ENCODE assay signal across 14 cellular contexts in the genomic region with DNA sequence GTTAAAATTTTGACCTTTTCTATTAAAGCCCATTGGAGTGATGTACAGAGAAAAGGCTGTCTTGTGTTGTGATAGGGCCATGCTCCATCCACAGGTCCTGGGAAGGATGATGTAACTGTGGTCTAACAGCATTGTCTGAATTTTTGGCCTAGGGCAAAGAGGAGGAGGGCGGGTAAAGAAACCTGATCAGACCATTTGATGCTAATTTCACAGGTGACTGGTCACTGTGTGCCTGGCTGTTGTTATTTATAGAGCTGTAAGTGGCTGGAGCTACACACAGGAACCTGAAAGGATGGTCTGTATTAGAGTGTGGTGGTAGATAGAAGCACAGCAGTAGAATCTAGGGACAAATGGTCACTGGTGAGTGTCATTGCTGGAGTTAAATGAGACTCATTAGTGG.
DNase-seq lines count a peak whose midpoint lies in the region; ATAC-seq, FAIRE-seq and TF ChIP-seq lines count a peak whose summit lies in the region.
"Had no signal": no experiment of that assay in that cellular context is flagged by ENCODE, and none has a peak within 500 bp of the region (broad histone marks: within the 10 kb centered on the region; RNA-seq: fewer than 3 reads in every experiment).

No MANE protein-coding gene starts in this region.

- H3K4me1 Mint-ChIP-seq in activated T-helper 2 cell treated with anti-CD3 and anti-CD28 coated beads, Interferon-gamma antibody, Interleukin-2, Interleukin-4, amounts not matched to agents 10 μg/mL and 5 μg/mL and 100 μg/mL, durations not matched to agents 14 hours and 24 hours and 36 hours (ENCODE audit: low read depth) = no peaks in the 10 kb centered on the region
- H3K4me1 Mint-ChIP-seq: CD4-positive, alpha-beta memory T cell had no signal

- H3K4me3 ChIP-seq in OCI-LY1 (ENCODE audit: low read depth, low read length, poor library complexity, severe bottlenecking) = no peak overlapping the region
- H3K4me3 ChIP-seq in pancreas = no peak overlapping the region

- no peaks in the 10 kb centered on the region for H3K9me2 ChIP-seq in OCI-LY1 (ENCODE audit: low read depth, low read length)

- H3K4me1 ChIP-seq in OCI-LY1 (ENCODE audit: insufficient read depth, low read length, severe bottlenecking) (peaks cover 64% of the 10 kb centered on the region), pancreas (no peaks in the 10 kb centered on the region)

- H3K27me3 ChIP-seq in OCI-LY1 (ENCODE audit: insufficient read depth, low read length) = no peaks in the 10 kb centered on the region
- H3K27me3 ChIP-seq in pancreas = no peaks in the 10 kb centered on the region
- H3K27me3 ChIP-seq: adrenal gland had no signal

- H3K9me3 ChIP-seq in OCI-LY1 (ENCODE audit: low read length) (no peaks in the 10 kb centered on the region; the same call in 1 of the 2 replicates), pancreas (no peaks in the 10 kb centered on the region)
- H3K9me3 ChIP-seq: adrenal gland had no signal

- H3K4me3 Mint-ChIP-seq in activated T-helper 2 cell treated with anti-CD3 and anti-CD28 coated beads, Interferon-gamma antibody, Interleukin-2, Interleukin-4, amounts not matched to agents 10 μg/mL and 5 μg/mL and 100 μg/mL, durations not matched to agents 14 hours and 24 hours and 36 hours (ENCODE audit: low read depth) = no peak overlapping the region
- H3K4me3 Mint-ChIP-seq: CD4-positive, alpha-beta memory T cell; T-helper 1 cell treated with Interleukin-12 subunit alpha and Interleukin-12 subunit beta and Interleukin-4 antibody, amounts not matched to agents 30 μg/mL and 1 μg/mL, for 36 hours had no signal

- 88 to 93% methylated on average over 1 of the region's 1 CpG for WGBS in pancreas, 2 donors

- TF ChIP-seq CTCF in OCI-LY1 (IDR thresholded peaks at IDR 0.05; ENCODE audit: low read length) (no peak), pancreas (IDR thresholded peaks at IDR 0.05) (no peak)

- no peaks in the 10 kb centered on the region for H3K36me3 Mint-ChIP-seq in activated T-helper 2 cell treated with anti-CD3 and anti-CD28 coated beads, Interferon-gamma antibody, Interleukin-2, Interleukin-4, amounts not matched to agents 10 μg/mL and 5 μg/mL and 100 μg/mL, durations not matched to agents 14 hours and 24 hours and 36 hours (ENCODE audit: low read depth)
- H3K36me3 Mint-ChIP-seq: CD4-positive, alpha-beta memory T cell had no signal

- H3K4me2 ChIP-seq in OCI-LY1 (ENCODE audit: low read length) = peak overlapping the region; percentile 4; the same call in 1 of the 2 replicates

- no peaks in the 10 kb centered on the region for H3K9me3 Mint-ChIP-seq in activated T-helper 2 cell treated with anti-CD3 and anti-CD28 coated beads, Interferon-gamma antibody, Interleukin-2, Interleukin-4, amounts not matched to agents 10 μg/mL and 5 μg/mL and 100 μg/mL, durations not matched to agents 14 hours and 24 hours and 36 hours
- H3K9me3 Mint-ChIP-seq: T-helper 1 cell treated with Interleukin-12 subunit alpha and Interleukin-12 subunit beta and Interleukin-4 antibody, amounts not matched to agents 30 μg/mL and 1 μg/mL, for 36 hours had no signal

- H3K27ac ChIP-seq in OCI-LY1 (ENCODE audit: low read depth, low read length, poor library complexity, severe bottlenecking) = no peak overlapping the region
- no peak overlapping the region for H3K27ac ChIP-seq in pancreas

- H3K79me2 ChIP-seq in OCI-LY1 (ENCODE audit: insufficient read depth, low read length) = peaks cover 95% of the 10 kb centered on the region

- FAIRE-seq in pancreas (lab: Jason Lieb, UNC) = no peak
- FAIRE-seq: endothelial cell of umbilical vein, kidney had no signal

- H4K20me1 ChIP-seq in OCI-LY1 (ENCODE audit: insufficient read depth, low read length) = no peaks in the 10 kb centered on the region

- no peak overlapping the region for H3K27ac Mint-ChIP-seq in activated T-helper 2 cell treated with anti-CD3 and anti-CD28 coated beads, Interferon-gamma antibody, Interleukin-2, Interleukin-4, amounts not matched to agents 10 μg/mL and 5 μg/mL and 100 μg/mL, durations not matched to agents 14 hours and 24 hours and 36 hours
- H3K27ac Mint-ChIP-seq: CD4-positive, alpha-beta memory T cell; T-helper 1 cell treated with Interleukin-12 subunit alpha and Interleukin-12 subunit beta and Interleukin-4 antibody, amounts not matched to agents 30 μg/mL and 1 μg/mL, for 36 hours had no signal

- H3K36me3 ChIP-seq in OCI-LY1 (ENCODE audit: insufficient read depth, low read length) (peaks cover 3% of the 10 kb centered on the region; the same call in 1 of the 2 replicates), pancreas (no peaks in the 10 kb centered on the region)
- H3K36me3 ChIP-seq: adrenal gland had no signal

- intact Hi-C loops in activated T-helper 2 cell treated with anti-CD3 and anti-CD28 coated beads, Interferon-gamma antibody, Interleukin-2, Interleukin-4, amounts not matched to agents 10 μg/mL and 5 μg/mL and 100 μg/mL, durations not matched to agents 14 hours and 24 hours and 36 hours (cut with micrococcal nuclease) = no loop called here
- intact Hi-C loops in pancreas (cut with DNase I) = no loop called here

- H3K27me3 Mint-ChIP-seq in activated T-helper 2 cell treated with anti-CD3 and anti-CD28 coated beads, Interferon-gamma antibody, Interleukin-2, Interleukin-4, amounts not matched to agents 10 μg/mL and 5 μg/mL and 100 μg/mL, durations not matched to agents 14 hours and 24 hours and 36 hours (ENCODE audit: low read depth) = no peaks in the 10 kb centered on the region
- H3K27me3 Mint-ChIP-seq: CD4-positive, alpha-beta memory T cell had no signal

- no peak overlapping the region for H2AFZ ChIP-seq in OCI-LY1 (ENCODE audit: low read length)

- ATAC-seq in HG02610 (IDR thresholded peaks at IDR 0.05; ENCODE audit: unreplicated experiment) (no peak), HG03520 (IDR thresholded peaks at IDR 0.05; ENCODE audit: unreplicated experiment) (no peak), pancreas (no peak)

- H3K9ac ChIP-seq in OCI-LY1 (ENCODE audit: low read length) = no peak overlapping the region

- DNase-seq in DMS79 treated with DMSO at 0.1 percent for 48 hours (lab: John Stamatoyannopoulos, UW) = peak; percentile 85
- peak; percentile 98 for DNase-seq in NCI-H146 treated with DMSO at 0.1 percent for 48 hours (lab: John Stamatoyannopoulos, UW; ENCODE audit: unreplicated experiment)
- peak; percentile 39 for DNase-seq in iPS-NIHi11 (ENCODE audit: low spot score)
- DNase-seq in activated T-helper 2 cell treated with anti-CD3 and anti-CD28 coated beads, Interferon-gamma antibody, Interleukin-2, Interleukin-4, amounts not matched to agents 10 μg/mL and 5 μg/mL and 100 μg/mL, durations not matched to agents 14 hours and 24 hours and 36 hours (ENCODE audit: low spot score) = no peak
- DNase-seq in pancreas = no peak
- DNase-seq: CD4-positive, alpha-beta memory T cell; kidney; occipital lobe had no signal

- no peaks in the 10 kb centered on the region for H3F3A ChIP-seq in OCI-LY1 (ENCODE audit: insufficient read depth, low read length)

Comparison
In these comparisons a context has a peak if more than half of its experiments do, and no peak if none do; other contexts are left out.
1. DNase-seq: peak in DMS79 treated with DMSO at 0.1 percent for 48 hours (single experiment), NCI-H146 treated with DMSO at 0.1 percent for 48 hours (single experiment) and iPS-NIHi11 (single experiment); none in activated T-helper 2 cell treated with anti-CD3 and anti-CD28 coated beads, Interferon-gamma antibody, Interleukin-2, Interleukin-4, amounts not matched to agents 10 μg/mL and 5 μg/mL and 100 μg/mL, durations not matched to agents 14 hours and 24 hours and 36 hours (single experiment) and pancreas (0 of 6).